Comparison of ENCODE assay signal across 1 cellular context in genomic region chr16:2166263-2167080, GRCh38.
A peak's percentile ranks its signal among the peaks of the same experiment; 100 is the strongest.
TF ChIP-seq lines count a peak whose summit lies in the region.

No MANE protein-coding gene starts in this region.

TF ChIP-seq in HepG2, 621 proteins besides CTCF, POLR2A, EP300 and RAD21:
- TF ChIP-seq RBAK (CRISPR knock-in tag; IDR thresholded peaks at IDR 0.05) = no peak
- peak; percentile 24; the same call in 1 of the 2 replicates for TF ChIP-seq CEBPB (IDR thresholded peaks at IDR 0.05; ENCODE audit: borderline replicate concordance, low read depth, low read length)
- TF ChIP-seq ADNP (CRISPR knock-in tag; IDR thresholded peaks at IDR 0.05) = no peak
- no peak for TF ChIP-seq SKI (IDR thresholded peaks at IDR 0.05; ENCODE audit: partially characterized antibody)
- no peak for TF ChIP-seq SRF (IDR thresholded peaks at IDR 0.05; ENCODE audit: low read depth, low read length)
- TF ChIP-seq TEAD3 (CRISPR knock-in tag; optimal IDR thresholded peaks at IDR 0.05; ENCODE audit: borderline replicate concordance) = peak; percentile 50
- no peak for TF ChIP-seq NFE2 (CRISPR knock-in tag; IDR thresholded peaks at IDR 0.05)
- TF ChIP-seq PRDM4 (CRISPR knock-in tag; IDR thresholded peaks at IDR 0.05; ENCODE audit: borderline replicate concordance) = no peak
- no peak for TF ChIP-seq CREM (IDR thresholded peaks at IDR 0.05)
- no peak for TF ChIP-seq CREM (CRISPR knock-in tag; IDR thresholded peaks at IDR 0.05)
- no peak for TF ChIP-seq PITX1 (CRISPR knock-in tag; IDR thresholded peaks at IDR 0.05)
- no peak for TF ChIP-seq ZNF432 (CRISPR knock-in tag; IDR thresholded peaks at IDR 0.05; ENCODE audit: borderline replicate concordance)
- no peak for TF ChIP-seq PCBP2 (optimal IDR thresholded peaks at IDR 0.05; ENCODE audit: low read depth, low read length, poor library complexity, severe bottlenecking)
- TF ChIP-seq ZNF572 (CRISPR knock-in tag; IDR thresholded peaks at IDR 0.05) = no peak
- no peak for TF ChIP-seq SP5 (CRISPR knock-in tag; IDR thresholded peaks at IDR 0.05; ENCODE audit: borderline replicate concordance, low read depth)
- no peak for TF ChIP-seq NFYB (CRISPR knock-in tag; IDR thresholded peaks at IDR 0.05)
- TF ChIP-seq HOXA3 (CRISPR knock-in tag; IDR thresholded peaks at IDR 0.05) = peak; percentile 10; the same call in 1 of the 2 replicates
- TF ChIP-seq ZNF782 (CRISPR knock-in tag; IDR thresholded peaks at IDR 0.05; ENCODE audit: borderline replicate concordance) = no peak
- peak; percentile 51; the same call in 1 of the 2 replicates for TF ChIP-seq CEBPG (CRISPR knock-in tag; IDR thresholded peaks at IDR 0.05)
- TF ChIP-seq HOXD1 (CRISPR knock-in tag; IDR thresholded peaks at IDR 0.05) = no peak
- TF ChIP-seq HBP1 (CRISPR knock-in tag; IDR thresholded peaks at IDR 0.05; ENCODE audit: low read depth) = no peak
- TF ChIP-seq ZNF773 (CRISPR knock-in tag; IDR thresholded peaks at IDR 0.05; ENCODE audit: borderline replicate concordance) = no peak
- no peak for TF ChIP-seq ZNF790 (CRISPR knock-in tag; IDR thresholded peaks at IDR 0.05; ENCODE audit: borderline replicate concordance)
TF ChIP-seq in HepG2: peak in this region for 4.
